In the genomic region with DNA sequence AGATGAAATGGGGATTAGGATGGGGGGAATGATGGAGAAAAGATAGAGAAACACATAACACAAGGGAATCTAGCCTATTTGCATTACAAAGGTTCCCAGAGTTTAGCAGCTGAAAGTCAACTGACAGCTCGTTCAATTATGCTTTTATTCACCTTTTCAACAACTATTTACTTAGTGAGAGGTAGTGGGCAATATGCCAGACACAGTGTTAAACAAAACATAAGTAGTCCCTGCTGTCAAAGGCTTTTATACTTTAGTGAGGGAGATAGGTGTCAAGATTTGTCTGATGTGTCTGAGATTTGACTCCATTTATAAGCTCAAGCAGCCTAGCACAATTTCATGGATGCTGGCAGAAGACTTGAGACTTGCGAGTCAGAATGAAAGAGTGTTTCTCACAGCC, we compare ENCODE assay signal across 1 cellular context.
TF ChIP-seq lines count a peak whose summit lies in the region.

No MANE protein-coding gene starts in this region.

TF ChIP-seq in GM23338, 12 proteins besides CTCF, POLR2A, EP300 and RAD21 (continued from another document):
- TF ChIP-seq, protein P1, sequence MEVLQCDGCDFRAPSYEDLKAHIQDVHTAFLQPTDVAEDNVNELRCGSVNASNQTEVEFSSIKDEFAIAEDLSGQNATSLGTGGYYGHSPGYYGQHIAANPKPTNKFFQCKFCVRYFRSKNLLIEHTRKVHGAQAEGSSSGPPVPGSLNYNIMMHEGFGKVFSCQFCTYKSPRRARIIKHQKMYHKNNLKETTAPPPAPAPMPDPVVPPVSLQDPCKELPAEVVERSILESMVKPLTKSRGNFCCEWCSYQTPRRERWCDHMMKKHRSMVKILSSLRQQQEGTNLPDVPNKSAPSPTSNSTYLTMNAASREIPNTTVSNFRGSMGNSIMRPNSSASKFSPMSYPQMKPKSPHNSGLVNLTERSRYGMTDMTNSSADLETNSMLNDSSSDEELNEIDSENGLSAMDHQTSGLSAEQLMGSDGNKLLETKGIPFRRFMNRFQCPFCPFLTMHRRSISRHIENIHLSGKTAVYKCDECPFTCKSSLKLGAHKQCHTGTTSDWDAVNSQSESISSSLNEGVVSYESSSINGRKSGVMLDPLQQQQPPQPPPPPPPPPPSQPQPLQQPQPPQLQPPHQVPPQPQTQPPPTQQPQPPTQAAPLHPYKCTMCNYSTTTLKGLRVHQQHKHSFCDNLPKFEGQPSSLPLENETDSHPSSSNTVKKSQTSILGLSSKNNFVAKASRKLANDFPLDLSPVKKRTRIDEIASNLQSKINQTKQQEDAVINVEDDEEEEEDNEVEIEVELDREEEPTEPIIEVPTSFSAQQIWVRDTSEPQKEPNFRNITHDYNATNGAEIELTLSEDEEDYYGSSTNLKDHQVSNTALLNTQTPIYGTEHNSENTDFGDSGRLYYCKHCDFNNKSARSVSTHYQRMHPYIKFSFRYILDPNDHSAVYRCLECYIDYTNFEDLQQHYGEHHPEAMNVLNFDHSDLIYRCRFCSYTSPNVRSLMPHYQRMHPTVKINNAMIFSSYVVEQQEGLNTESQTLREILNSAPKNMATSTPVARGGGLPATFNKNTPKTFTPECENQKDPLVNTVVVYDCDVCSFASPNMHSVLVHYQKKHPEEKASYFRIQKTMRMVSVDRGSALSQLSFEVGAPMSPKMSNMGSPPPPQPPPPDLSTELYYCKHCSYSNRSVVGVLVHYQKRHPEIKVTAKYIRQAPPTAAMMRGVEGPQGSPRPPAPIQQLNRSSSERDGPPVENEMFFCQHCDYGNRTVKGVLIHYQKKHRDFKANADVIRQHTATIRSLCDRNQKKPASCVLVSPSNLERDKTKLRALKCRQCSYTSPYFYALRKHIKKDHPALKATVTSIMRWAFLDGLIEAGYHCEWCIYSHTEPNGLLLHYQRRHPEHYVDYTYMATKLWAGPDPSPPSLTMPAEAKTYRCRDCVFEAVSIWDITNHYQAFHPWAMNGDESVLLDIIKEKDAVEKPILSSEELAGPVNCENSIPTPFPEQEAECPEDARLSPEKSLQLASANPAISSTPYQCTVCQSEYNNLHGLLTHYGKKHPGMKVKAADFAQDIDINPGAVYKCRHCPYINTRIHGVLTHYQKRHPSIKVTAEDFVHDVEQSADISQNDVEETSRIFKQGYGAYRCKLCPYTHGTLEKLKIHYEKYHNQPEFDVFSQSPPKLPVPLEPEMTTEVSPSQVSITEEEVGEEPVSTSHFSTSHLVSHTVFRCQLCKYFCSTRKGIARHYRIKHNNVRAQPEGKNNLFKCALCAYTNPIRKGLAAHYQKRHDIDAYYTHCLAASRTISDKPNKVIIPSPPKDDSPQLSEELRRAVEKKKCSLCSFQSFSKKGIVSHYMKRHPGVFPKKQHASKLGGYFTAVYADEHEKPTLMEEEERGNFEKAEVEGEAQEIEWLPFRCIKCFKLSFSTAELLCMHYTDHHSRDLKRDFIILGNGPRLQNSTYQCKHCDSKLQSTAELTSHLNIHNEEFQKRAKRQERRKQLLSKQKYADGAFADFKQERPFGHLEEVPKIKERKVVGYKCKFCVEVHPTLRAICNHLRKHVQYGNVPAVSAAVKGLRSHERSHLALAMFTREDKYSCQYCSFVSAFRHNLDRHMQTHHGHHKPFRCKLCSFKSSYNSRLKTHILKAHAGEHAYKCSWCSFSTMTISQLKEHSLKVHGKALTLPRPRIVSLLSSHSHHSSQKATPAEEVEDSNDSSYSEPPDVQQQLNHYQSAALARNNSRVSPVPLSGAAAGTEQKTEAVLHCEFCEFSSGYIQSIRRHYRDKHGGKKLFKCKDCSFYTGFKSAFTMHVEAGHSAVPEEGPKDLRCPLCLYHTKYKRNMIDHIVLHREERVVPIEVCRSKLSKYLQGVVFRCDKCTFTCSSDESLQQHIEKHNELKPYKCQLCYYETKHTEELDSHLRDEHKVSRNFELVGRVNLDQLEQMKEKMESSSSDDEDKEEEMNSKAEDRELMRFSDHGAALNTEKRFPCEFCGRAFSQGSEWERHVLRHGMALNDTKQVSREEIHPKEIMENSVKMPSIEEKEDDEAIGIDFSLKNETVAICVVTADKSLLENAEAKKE (CRISPR knock-in tag; IDR thresholded peaks at IDR 0.05), result no peak
TF ChIP-seq in GM23338: peak in this region for 0.
